In the genomic region with DNA sequence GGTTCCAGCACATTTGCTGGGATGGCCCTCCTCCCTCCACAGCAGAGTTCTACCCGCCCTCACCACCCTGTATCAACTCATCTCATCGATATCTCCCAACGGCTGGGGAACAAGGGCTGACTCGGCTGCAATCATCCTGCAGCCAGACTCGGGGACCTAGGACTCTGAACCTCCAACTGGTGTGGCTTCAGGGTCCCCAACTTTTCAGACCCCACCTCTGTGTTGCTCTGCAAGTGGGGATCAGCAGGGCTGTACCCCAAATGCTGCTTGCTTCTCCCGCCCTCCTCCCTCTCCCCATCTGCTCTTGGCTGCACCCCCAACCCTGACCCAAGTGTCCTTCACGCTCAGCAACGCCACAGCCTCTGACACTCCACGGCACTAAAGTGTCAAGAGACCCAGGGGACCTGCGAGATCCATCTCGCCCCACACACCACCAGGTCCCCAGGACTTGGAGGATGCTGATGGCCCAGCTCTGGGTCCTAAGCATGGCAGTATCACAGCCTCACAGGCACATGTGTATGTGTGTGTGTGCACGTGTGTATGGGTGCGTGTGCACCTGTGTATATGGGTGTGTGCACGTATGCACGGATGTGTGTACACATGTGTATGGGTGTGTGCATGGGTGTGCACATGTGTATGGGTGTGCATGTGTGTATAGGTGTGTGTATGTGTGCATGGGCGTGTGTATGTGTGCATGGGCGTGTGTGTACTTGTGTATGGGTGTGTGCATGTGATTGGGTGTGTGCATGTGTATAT, we compare ENCODE assay signal across 1 cellular context.
TF ChIP-seq lines count a peak whose summit lies in the region.

No MANE protein-coding gene starts in this region.

TF ChIP-seq in HepG2, 621 proteins besides CTCF, POLR2A, EP300 and RAD21:
- TF ChIP-seq YY1 (IDR thresholded peaks at IDR 0.05; ENCODE audit: insufficient read depth, insufficient replicate concordance, low read depth, low read length) (no peak), SNRNP70 (IDR thresholded peaks at IDR 0.05; ENCODE audit: low read depth, low read length) (no peak)
- TF ChIP-seq, protein P1, sequence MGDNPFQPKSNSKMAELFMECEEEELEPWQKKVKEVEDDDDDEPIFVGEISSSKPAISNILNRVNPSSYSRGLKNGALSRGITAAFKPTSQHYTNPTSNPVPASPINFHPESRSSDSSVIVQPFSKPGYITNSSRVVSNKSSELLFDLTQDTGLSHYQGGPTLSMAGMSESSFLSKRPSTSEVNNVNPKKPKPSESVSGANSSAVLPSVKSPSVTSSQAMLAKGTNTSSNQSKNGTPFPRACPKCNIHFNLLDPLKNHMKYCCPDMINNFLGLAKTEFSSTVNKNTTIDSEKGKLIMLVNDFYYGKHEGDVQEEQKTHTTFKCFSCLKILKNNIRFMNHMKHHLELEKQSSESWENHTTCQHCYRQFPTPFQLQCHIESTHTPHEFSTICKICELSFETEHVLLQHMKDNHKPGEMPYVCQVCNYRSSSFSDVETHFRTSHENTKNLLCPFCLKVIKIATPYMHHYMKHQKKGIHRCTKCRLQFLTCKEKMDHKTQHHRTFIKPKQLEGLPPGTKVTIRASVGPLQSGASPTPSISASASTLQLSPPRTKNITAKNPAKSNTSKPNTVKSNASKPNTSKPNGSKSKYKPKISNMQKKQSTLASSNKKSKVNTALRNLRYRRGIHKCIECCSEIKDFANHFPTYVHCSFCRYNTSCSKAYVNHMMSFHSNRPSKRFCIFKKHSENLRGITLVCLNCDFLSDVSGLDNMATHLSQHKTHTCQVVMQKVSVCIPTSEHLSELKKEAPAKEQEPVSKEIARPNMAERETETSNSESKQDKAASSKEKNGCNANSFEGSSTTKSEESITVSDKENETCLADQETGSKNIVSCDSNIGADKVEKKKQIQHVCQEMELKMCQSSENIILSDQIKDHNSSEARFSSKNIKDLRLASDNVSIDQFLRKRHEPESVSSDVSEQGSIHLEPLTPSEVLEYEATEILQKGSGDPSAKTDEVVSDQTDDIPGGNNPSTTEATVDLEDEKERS (CRISPR knock-in tag; IDR thresholded peaks at IDR 0.05), result no peak
- TF ChIP-seq, protein P2, sequence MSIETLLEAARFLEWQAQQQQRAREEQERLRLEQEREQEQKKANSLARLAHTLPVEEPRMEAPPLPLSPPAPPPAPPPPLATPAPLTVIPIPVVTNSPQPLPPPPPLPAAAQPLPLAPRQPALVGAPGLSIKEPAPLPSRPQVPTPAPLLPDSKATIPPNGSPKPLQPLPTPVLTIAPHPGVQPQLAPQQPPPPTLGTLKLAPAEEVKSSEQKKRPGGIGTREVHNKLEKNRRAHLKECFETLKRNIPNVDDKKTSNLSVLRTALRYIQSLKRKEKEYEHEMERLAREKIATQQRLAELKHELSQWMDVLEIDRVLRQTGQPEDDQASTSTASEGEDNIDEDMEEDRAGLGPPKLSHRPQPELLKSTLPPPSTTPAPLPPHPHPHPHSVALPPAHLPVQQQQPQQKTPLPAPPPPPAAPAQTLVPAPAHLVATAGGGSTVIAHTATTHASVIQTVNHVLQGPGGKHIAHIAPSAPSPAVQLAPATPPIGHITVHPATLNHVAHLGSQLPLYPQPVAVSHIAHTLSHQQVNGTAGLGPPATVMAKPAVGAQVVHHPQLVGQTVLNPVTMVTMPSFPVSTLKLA (IDR thresholded peaks at IDR 0.05), result peak; percentile 96
